ENCODE assay signal across 17 cellular contexts in the genomic region with DNA sequence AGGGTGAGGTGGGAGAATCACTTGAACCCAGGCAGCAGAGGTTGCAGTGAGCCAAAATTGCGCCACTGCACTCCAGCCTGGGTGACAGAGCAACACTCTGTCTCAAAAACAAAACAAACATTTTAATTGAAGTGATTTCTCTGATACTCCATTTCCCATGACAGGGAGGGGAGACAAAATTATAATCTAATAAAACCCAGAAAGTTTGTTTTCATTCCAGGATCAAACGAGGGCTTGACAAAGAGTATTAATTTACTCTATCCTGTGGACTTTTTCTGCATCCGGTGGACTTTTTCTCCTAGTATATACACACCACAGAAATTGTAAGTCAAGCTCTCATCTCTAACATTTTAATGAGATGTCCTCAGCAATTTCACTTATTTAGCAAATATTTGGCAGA. TPM values are rescaled to one million over a fixed set of nuclear protein-coding genes. Genes with fewer than 3 reads are reported as not detected.
DNase-seq lines count a peak whose midpoint lies in the region; ATAC-seq and TF ChIP-seq lines count a peak whose summit lies in the region.
"Had no signal": no experiment of that assay in that cellular context is flagged by ENCODE, and none has a peak within 500 bp of the region (broad histone marks: within the 10 kb centered on the region; RNA-seq: fewer than 3 reads in every experiment).

No MANE protein-coding gene starts in this region.

- H3K4me3 Mint-ChIP-seq in CD14-positive monocyte: no peak overlapping the region
- no peak overlapping the region for H3K4me3 Mint-ChIP-seq in CD4-positive, CD25-positive, alpha-beta regulatory T cell
- no peak overlapping the region for H3K4me3 Mint-ChIP-seq in endodermal cell
- H3K4me3 Mint-ChIP-seq: CD4-positive, alpha-beta T cell; CD8-positive, alpha-beta memory T cell; H9; HFFc6 had no signal

- no peak for ATAC-seq in CD4-positive, CD25-positive, alpha-beta regulatory T cell (ENCODE audit: low read depth in 2 of 2)
- ATAC-seq in HG03025 (IDR thresholded peaks at IDR 0.05; ENCODE audit: low FRiP score, unreplicated experiment): no peak
- ATAC-seq in left ventricle myocardium superior: no peak
- ATAC-seq: HCT116 had no signal

- POLR2A ChIA-PET in RWPE1 (lab: Yijun Ruan, JAX; ENCODE audit: low non-redundant PET): interaction anchor here (0.5 kb wide), 1 partner anchor 8 kb away, joined by 6 read pairs; no protein-coding TSS in a partner anchor

- H3K4me3 ChIP-seq in CD4-positive, CD25-positive, alpha-beta regulatory T cell (ENCODE audit: low read depth, low read length): no peak overlapping the region
- H3K4me3 ChIP-seq in endodermal cell (ENCODE audit: low read length): peak overlapping the region; percentile 23
- H3K4me3 ChIP-seq: GM23248 had no signal

- H3K9ac ChIP-seq in endodermal cell (ENCODE audit: extremely low read depth, low read length, poor library complexity, severe bottlenecking): no peak overlapping the region
- H3K9ac ChIP-seq: GM23248 had no signal

- H3K4me1 ChIP-seq in CD4-positive, CD25-positive, alpha-beta regulatory T cell (ENCODE audit: control insufficient read depth, insufficient read depth, low read length, poor library complexity, severe bottlenecking): no peaks in the 10 kb centered on the region
- peaks cover 3% of the 10 kb centered on the region for H3K4me1 ChIP-seq in endodermal cell (ENCODE audit: control insufficient read depth, insufficient read depth, low read length)

- TF ChIP-seq CTCF in CD14-positive monocyte (IDR thresholded peaks at IDR 0.05): no peak
- TF ChIP-seq CTCF in RWPE1 (conservative IDR thresholded peaks at IDR 0.05; ENCODE audit: low read depth): no peak
- TF ChIP-seq CTCF in endodermal cell (conservative IDR thresholded peaks at IDR 0.05): no peak

- H3K9me3 ChIP-seq in CD4-positive, CD25-positive, alpha-beta regulatory T cell (ENCODE audit: control insufficient read depth in 2 of 2, low read length in 2 of 2): no peaks in the 10 kb centered on the region
- peaks cover 4% of the 10 kb centered on the region for H3K9me3 ChIP-seq in endodermal cell (ENCODE audit: control insufficient read depth, low read length)

- no peak overlapping the region for H3K27ac ChIP-seq in CD4-positive, CD25-positive, alpha-beta regulatory T cell (ENCODE audit: insufficient read depth, low read length, poor library complexity, severe bottlenecking)
- H3K27ac ChIP-seq in RWPE1: peak overlapping the region; percentile 44; the same call in 1 of the 2 replicates
- H3K27ac ChIP-seq in endodermal cell (ENCODE audit: low read depth, low read length): no peak overlapping the region
- H3K27ac ChIP-seq: GM23248 had no signal

- H3K27ac Mint-ChIP-seq in CD14-positive monocyte: peak overlapping the region in 4 of 7 donors; percentile 18 to 63 (median 36)
- H3K27ac Mint-ChIP-seq in CD4-positive, CD25-positive, alpha-beta regulatory T cell: peak overlapping the region in 2 of 3 donors; percentile 36 to 71
- peak overlapping the region; percentile 26 for H3K27ac Mint-ChIP-seq in endodermal cell
- H3K27ac Mint-ChIP-seq: CD4-positive, alpha-beta T cell; HFFc6 had no signal

- H3K9me3 Mint-ChIP-seq in CD14-positive monocyte: no peaks in the 10 kb centered on the region
- no peaks in the 10 kb centered on the region for H3K9me3 Mint-ChIP-seq in CD4-positive, CD25-positive, alpha-beta regulatory T cell
- peaks cover 2% of the 10 kb centered on the region for H3K9me3 Mint-ChIP-seq in endodermal cell
- H3K9me3 Mint-ChIP-seq: CD4-positive, alpha-beta T cell; CD8-positive, alpha-beta memory T cell; H9; HFFc6 had no signal

- no peaks in the 10 kb centered on the region for H3K27me3 ChIP-seq in CD4-positive, CD25-positive, alpha-beta regulatory T cell (ENCODE audit: control insufficient read depth, insufficient read depth, low read length)
- no peaks in the 10 kb centered on the region for H3K27me3 ChIP-seq in endodermal cell (ENCODE audit: control insufficient read depth, insufficient read depth, low read length, poor library complexity, severe bottlenecking)

- H3K4me1 Mint-ChIP-seq in CD14-positive monocyte (no peaks in the 10 kb centered on the region), endodermal cell (peaks cover 8% of the 10 kb centered on the region)
- H3K4me1 Mint-ChIP-seq in CD4-positive, CD25-positive, alpha-beta regulatory T cell: peaks cover 6 to 41% (median 23%) of the 10 kb centered on the region in 4 donors

- DNase-seq in CD14-positive monocyte (ENCODE audit: low spot score) (no peak), RWPE1 (ENCODE audit: low spot score) (no peak), endodermal cell (no peak), left ventricle myocardium superior (no peak)
- no peak for DNase-seq in CD4-positive, CD25-positive, alpha-beta regulatory T cell
- DNase-seq: C1 segment of cervical spinal cord; Calu3; CD4-positive, alpha-beta T cell; CD8-positive, alpha-beta memory T cell; DMS53; DMS79 treated with DMSO at 0.1 percent for 48 hours; GF-D8; GM23248; H9; HFFc6 had no signal

- H3K27me3 Mint-ChIP-seq in CD14-positive monocyte (ENCODE audit: low read depth in 3 of 3) (no peaks in the 10 kb centered on the region), endodermal cell (ENCODE audit: insufficient read depth) (no peaks in the 10 kb centered on the region)
- H3K27me3 Mint-ChIP-seq in CD4-positive, CD25-positive, alpha-beta regulatory T cell: no peaks in the 10 kb centered on the region
- H3K27me3 Mint-ChIP-seq: CD4-positive, alpha-beta T cell; CD8-positive, alpha-beta memory T cell had no signal

- H3K36me3 Mint-ChIP-seq in CD14-positive monocyte (peaks cover 20 to 29% of the 10 kb centered on the region in 2 donors), endodermal cell (ENCODE audit: low read depth) (peaks cover 26% of the 10 kb centered on the region)
- peaks cover 14% of the 10 kb centered on the region for H3K36me3 Mint-ChIP-seq in CD4-positive, CD25-positive, alpha-beta regulatory T cell

- H3K36me3 ChIP-seq in CD4-positive, CD25-positive, alpha-beta regulatory T cell (ENCODE audit: control insufficient read depth, insufficient read depth, low read length): peaks cover 8% of the 10 kb centered on the region
- H3K36me3 ChIP-seq in endodermal cell (ENCODE audit: control insufficient read depth, insufficient read depth, low read length): peaks cover 52% of the 10 kb centered on the region

- WGBS in endodermal cell (ENCODE audit: insufficient coverage in 1 of 2, insufficient read length in 1 of 2), 2 experiments: 91 to 93% methylated on average over 3 of the region's 3 CpGs

- intact Hi-C loops in CD14-positive monocyte (cut with micrococcal nuclease) (no loop called here), left ventricle myocardium superior (cut with micrococcal nuclease) (no loop called here)

- CTCF ChIA-PET in RWPE1 (lab: Yijun Ruan, JAX): no interaction called here

RNA-seq across cellular contexts. Expression of a gene that starts 14.5 kb away (rescaled TPM):
- polyA plus RNA-seq in CD14-positive monocyte: 1 to 10 TPM; 2.8 to 5.1 TPM
- total RNA-seq in CD4-positive, CD25-positive, alpha-beta regulatory T cell: 16.0 TPM
- 1 to 10 TPM; 7.0 to 9.5 (median 8.0) TPM for polyA plus RNA-seq in CD4-positive, CD25-positive, alpha-beta regulatory T cell
- 10 to 100 TPM in 1 of 2 donors, 1 to 10 TPM in 1; 7.6 to 11.1 TPM for total RNA-seq in endodermal cell
- polyA plus RNA-seq in endodermal cell (2013, experiment 1 of 2): 4.0 TPM
- 5.1 TPM for polyA plus RNA-seq in endodermal cell (2013, experiment 2 of 2)
- 6.4 TPM for total RNA-seq in left ventricle myocardium superior

RNA-seq across cellular contexts. Expression of a gene that starts 15.2 kb away (rescaled TPM):
- 1 to 10 TPM; 1.0 to 3.8 TPM for polyA plus RNA-seq in CD14-positive monocyte
- total RNA-seq in CD4-positive, CD25-positive, alpha-beta regulatory T cell: 27.1 TPM
- 1 to 10 TPM; 3.5 to 6.2 (median 4.0) TPM for polyA plus RNA-seq in CD4-positive, CD25-positive, alpha-beta regulatory T cell
- 10 to 100 TPM; 56.5 to 58.9 TPM for total RNA-seq in endodermal cell
- polyA plus RNA-seq in endodermal cell (2013, experiment 1 of 2): 39.3 TPM
- polyA plus RNA-seq in endodermal cell (2013, experiment 2 of 2): 36.0 TPM
- total RNA-seq in left ventricle myocardium superior: 52.2 TPM
